ENCODE assay signal across 11 cellular contexts in the genomic region with DNA sequence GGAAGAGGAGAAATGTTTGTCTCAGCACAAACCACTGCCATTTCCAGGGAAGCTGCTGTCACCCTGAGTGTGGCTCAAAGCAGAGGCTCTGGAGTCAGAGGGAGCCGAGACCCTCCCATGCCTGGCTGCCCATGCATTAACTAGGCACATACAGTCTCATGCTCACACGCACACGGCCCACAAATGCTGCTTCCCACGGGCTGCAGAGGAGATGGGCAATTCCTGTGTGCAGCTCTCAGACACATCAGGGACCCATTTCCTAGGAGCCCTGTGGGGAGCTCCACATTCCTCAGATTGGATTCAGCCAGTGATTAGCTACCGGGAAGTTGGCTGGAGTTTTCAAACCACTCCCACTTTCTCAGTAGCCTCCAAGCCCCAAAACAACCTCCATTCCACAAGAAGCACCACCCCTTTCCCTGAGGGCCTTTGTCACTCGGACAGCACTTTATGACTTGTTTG. TPM values are rescaled to one million over a fixed set of nuclear protein-coding genes. Genes with fewer than 3 reads are reported as not detected.
DNase-seq lines count a peak whose midpoint lies in the region; ATAC-seq, FAIRE-seq and TF ChIP-seq lines count a peak whose summit lies in the region.
"Had no signal": no experiment of that assay in that cellular context is flagged by ENCODE, and none has a peak within 500 bp of the region (broad histone marks: within the 10 kb centered on the region; RNA-seq: fewer than 3 reads in every experiment).

No MANE protein-coding gene starts in this region.

- H3K27ac ChIP-seq in colonic mucosa: peak overlapping the region; percentile 83
- no peak overlapping the region for H3K27ac ChIP-seq in HepG2 (ENCODE audit: extremely low read length, insufficient read depth, low read length)
- H3K27ac ChIP-seq in transverse colon: peak overlapping the region; percentile 72 to 85 (median 79)
- no peak overlapping the region for H3K27ac ChIP-seq in caudate nucleus (ENCODE audit: low read depth, low read length)

- H3K4me2 ChIP-seq in HepG2 (ENCODE audit: low read depth, low read length): peak overlapping the region; percentile 68

- WGBS in HepG2 (ENCODE audit: low lambda C conversion rate): 9% methylated on average over 3 of the region's 6 CpGs
- WGBS in transverse colon (ENCODE audit: low coverage in 1 of 2), 2 donors: 10 to 22% methylated on average over 2 to 6 of the region's 6 CpGs

- H3K9me3 ChIP-seq in colonic mucosa (no peaks in the 10 kb centered on the region), HepG2 (ENCODE audit: low read length) (no peaks in the 10 kb centered on the region), transverse colon (no peaks in the 10 kb centered on the region)

- DNase-seq in HFFc6 (peak; percentile 91), colonic mucosa (peak; percentile 60), HepG2 (ENCODE audit: low spot score) (no peak), transverse colon (no peak), NCI-H1694 treated with DMSO at 0.1 percent for 48 hours (lab: John Stamatoyannopoulos, UW) (no peak), NCI-H1105 treated with DMSO at 0.1 percent for 48 hours (lab: John Stamatoyannopoulos, UW) (no peak), caudate nucleus (lab: John Stamatoyannopoulos, UW) (no peak)
- DNase-seq: activated naive CD8-positive, alpha-beta T cell treated with anti-CD3 and anti-CD28 coated beads, Interleukin-2, amount 10 ng/mL, durations not matched to agents 7 days and 5 days; NCI-H1092 treated with DMSO at 0.1 percent for 48 hours had no signal

- no peaks in the 10 kb centered on the region for H4K20me1 ChIP-seq in HepG2 (ENCODE audit: insufficient read depth, low read length)

- TF ChIP-seq POLR2A in HepG2 (IDR thresholded peaks at IDR 0.05; ENCODE audit: insufficient read depth in 1 of 2, low read depth in 2 of 2, low read length in 2 of 2) (no peak), transverse colon (IDR thresholded peaks at IDR 0.05) (no peak)

- TF ChIP-seq EP300 in HepG2 (IDR thresholded peaks at IDR 0.05; ENCODE audit: low read depth in 2 of 2, low read length in 2 of 2) (no peak), HepG2 (CRISPR knock-in tag; IDR thresholded peaks at IDR 0.05; ENCODE audit: borderline replicate concordance) (no peak), transverse colon (IDR thresholded peaks at IDR 0.05; ENCODE audit: low read depth) (no peak)

- H2AFZ ChIP-seq in HepG2 (ENCODE audit: low read length): no peak overlapping the region

- H3K4me3 ChIP-seq in colonic mucosa (no peak overlapping the region), HepG2 (replicated peaks in 1 of 3; ENCODE audit: insufficient read depth in 1 of 3, low read depth in 2 of 3, low read length in 3 of 3) (peak overlapping the region in 1 of 3 experiments; percentile 25; a peak in 1 of 6 replicates), transverse colon (no peak overlapping the region)

- no TSS peak for BruUV-seq in HepG2 (replicated peaks; lab: Mats Ljungman, UMichigan)

- H3K4me1 ChIP-seq in colonic mucosa: peaks cover 7% of the 10 kb centered on the region
- peaks cover 26% of the 10 kb centered on the region for H3K4me1 ChIP-seq in HepG2 (ENCODE audit: insufficient read depth, low read length)
- H3K4me1 ChIP-seq in transverse colon: peaks cover 0 to 33% (median 6%) of the 10 kb centered on the region in 4 donors

- peak overlapping the region; percentile 77 for H3K4me3 Mint-ChIP-seq in HFFc6
- H3K4me3 Mint-ChIP-seq: activated naive CD8-positive, alpha-beta T cell treated with anti-CD3 and anti-CD28 coated beads, Interleukin-2, amount 10 ng/mL, durations not matched to agents 7 days and 5 days had no signal

- intact Hi-C loops in colonic mucosa (cut with DNase I): no loop called here
- intact Hi-C loops in HepG2 (cut with micrococcal nuclease; ENCODE audit: unreplicated experiment): loop anchor here (1.0 kb wide), 1 partner anchor 15 kb away; no protein-coding TSS in a partner anchor
- intact Hi-C loops in transverse colon (cut with DNase I; ENCODE audit: low total_unique reads): no loop called here

- no peak for FAIRE-seq in HepG2 (lab: Jason Lieb, UNC)
- FAIRE-seq: keratinocyte had no signal

- ATAC-seq in HepG2: peak; percentile 58
- no peak for ATAC-seq in GM19397 (IDR thresholded peaks at IDR 0.05; ENCODE audit: unreplicated experiment)

- no peaks in the 10 kb centered on the region for H3K9me3 Mint-ChIP-seq in HFFc6
- H3K9me3 Mint-ChIP-seq: activated naive CD8-positive, alpha-beta T cell treated with anti-CD3 and anti-CD28 coated beads, Interleukin-2, amount 10 ng/mL, durations not matched to agents 7 days and 5 days had no signal

- no peaks in the 10 kb centered on the region for H3K36me3 ChIP-seq in colonic mucosa
- no peaks in the 10 kb centered on the region for H3K36me3 ChIP-seq in HepG2 (replicated peaks in 1 of 2; ENCODE audit: control insufficient read depth in 1 of 2, insufficient read depth in 2 of 2, low read length in 2 of 2)
- H3K36me3 ChIP-seq in transverse colon: no peaks in the 10 kb centered on the region

- peak overlapping the region; percentile 99 for H3K27ac Mint-ChIP-seq in HFFc6
- H3K27ac Mint-ChIP-seq: activated naive CD8-positive, alpha-beta T cell treated with anti-CD3 and anti-CD28 coated beads, Interleukin-2, amount 10 ng/mL, durations not matched to agents 7 days and 5 days had no signal

- peaks cover 42% of the 10 kb centered on the region for H3K4me1 Mint-ChIP-seq in HFFc6 (ENCODE audit: low read depth)

- POLR2A ChIA-PET in HepG2 (lab: Yijun Ruan, JAX): no interaction called here

- in situ Hi-C loops in HepG2 (cut with HindIII; ENCODE audit: extremely low pct_ligation_motif_present, low pct_unique_long_range_greater_than_20kb) (no loop called here), transverse colon (cut with MboI; ENCODE audit: low pct_ligation_motif_present in 1 of 4, low pct_unique_long_range_greater_than_20kb in 1 of 4, low sequenced_read_pairs in 3 of 4) (no loop called here)

- peak overlapping the region in 1 of 2 donors; percentile 42 for H3K9ac ChIP-seq in colonic mucosa (ENCODE audit: low read depth in 2 of 2, low read length in 2 of 2)
- H3K9ac ChIP-seq in HepG2 (ENCODE audit: insufficient read depth, low read depth, low read length): no peak overlapping the region

- CTCF ChIA-PET in HepG2 (lab: Yijun Ruan, JAX; ENCODE audit: low intra/inter-chr PET ratio, low total read pairs): no interaction called here

- H3K79me2 ChIP-seq in HepG2 (ENCODE audit: insufficient read depth, low read length): no peaks in the 10 kb centered on the region

- H3K36me3 Mint-ChIP-seq in HFFc6 (ENCODE audit: low read depth): no peaks in the 10 kb centered on the region
- H3K36me3 Mint-ChIP-seq: activated naive CD8-positive, alpha-beta T cell treated with anti-CD3 and anti-CD28 coated beads, Interleukin-2, amount 10 ng/mL, durations not matched to agents 7 days and 5 days had no signal

- peaks cover 5% of the 10 kb centered on the region for H3K27me3 Mint-ChIP-seq in HFFc6 (ENCODE audit: insufficient read depth)

- TF ChIP-seq RAD21 in HepG2 (CRISPR knock-in tag; IDR thresholded peaks at IDR 0.05): no peak

- H3K27me3 ChIP-seq in colonic mucosa (no peaks in the 10 kb centered on the region), HepG2 (ENCODE audit: control insufficient read depth in 1 of 2, insufficient read depth in 2 of 2, low read length in 2 of 2) (peaks cover 2 to 12% of the 10 kb centered on the region in 2 experiments; a peak in 2 of 5 replicates), transverse colon (no peaks in the 10 kb centered on the region)

- TF ChIP-seq CTCF in HFFc6 (IDR thresholded peaks at IDR 0.05): no peak
- TF ChIP-seq CTCF in colonic mucosa (IDR thresholded peaks at IDR 0.05): no peak
- TF ChIP-seq CTCF in HepG2 (CRISPR knock-in tag; IDR thresholded peaks at IDR 0.05): no peak
- no peak for TF ChIP-seq CTCF in transverse colon (IDR thresholded peaks at IDR 0.05)

RNA-seq across cellular contexts. Expression of gene PTGES, which starts 9.1 kb away (rescaled TPM):
- total RNA-seq in HFFc6 (2021; fragmentation: NEBNext Ultra II Directional; extraction: Animal tissue kit (Norgen Biotek cat#: 25700)): 10 to 100 TPM; 11.3 to 29.6 (median 26.0) TPM
- total RNA-seq in colonic mucosa (1 to 10 TPM; 2.6 to 5.1 TPM), HepG2 (2016; rRNA removed; fragmentation: Illumina TruSeq; extraction: Trizol) (0.07 TPM in 1 of 2 replicates, not detected in the other), transverse colon (10 to 100 TPM in 1 of 4 donors, 1 to 10 TPM in 1, under 1 TPM in 2; 0.75 to 11.0 (median 2.2) TPM)
- total RNA-seq in HepG2 (2016; cell fraction: cytosol; rRNA removed; fragmentation: Illumina TruSeq; extraction: Trizol; ENCODE audit: low read depth): not detected in 2 replicates
- total RNA-seq in HepG2 (2016; cell fraction: insoluble cytoplasmic fraction; rRNA removed; fragmentation: Illumina TruSeq; extraction: Trizol): 0.13 TPM in 1 of 2 replicates, not detected in the other
- total RNA-seq in HepG2 (2016; cell fraction: membrane; rRNA removed; fragmentation: Illumina TruSeq; extraction: Trizol): not detected in 2 replicates
- total RNA-seq in HepG2 (2016; cell fraction: nucleus; rRNA removed; fragmentation: Illumina TruSeq; extraction: Trizol): not detected in 2 replicates
- polyA plus RNA-seq in HepG2 (2011; rRNA removed): not detected in 2 replicates
- 0.03 and 0.04 TPM in 2 replicates for polyA plus RNA-seq in HepG2 (2011; cell fraction: cytosol; rRNA removed)
- polyA plus RNA-seq in HepG2 (2011; cell fraction: nucleus; rRNA removed): not detected in 2 replicates
- 0.07 TPM in 1 of 2 replicates, not detected in the other for polyA plus RNA-seq in HepG2 (2012)
- not detected in 2 replicates for polyA plus RNA-seq in HepG2 (2016; cell fraction: cytosol; fragmentation: Illumina TruSeq; extraction: Trizol; ENCODE audit: low read depth)
- polyA plus RNA-seq in HepG2 (2016; cell fraction: insoluble cytoplasmic fraction; fragmentation: Illumina TruSeq; extraction: Trizol; ENCODE audit: low read depth): not detected in 2 replicates
- not detected in 2 replicates for polyA plus RNA-seq in HepG2 (2016; cell fraction: membrane; fragmentation: Illumina TruSeq; extraction: Trizol; ENCODE audit: low read depth)
- 0.36 TPM in 1 of 2 replicates, not detected in the other for polyA plus RNA-seq in HepG2 (2016; cell fraction: nucleus; fragmentation: Illumina TruSeq; extraction: Trizol; ENCODE audit: insufficient read depth, low read depth)
- polyA minus RNA-seq in HepG2 (2011; rRNA and poly(A)+ RNA removed; ENCODE audit: low replicate concordance): 258 TPM in 1 of 2 replicates, not detected in the other
- 0.88 TPM in 1 of 2 replicates, not detected in the other for polyA minus RNA-seq in HepG2 (2011; cell fraction: cytosol; rRNA and poly(A)+ RNA removed)
- polyA minus RNA-seq in HepG2 (2011; cell fraction: nucleus; rRNA and poly(A)+ RNA removed): 0.64 TPM in 1 of 2 replicates, not detected in the other
- total RNA-seq: activated naive CD8-positive, alpha-beta T cell treated with anti-CD3 and anti-CD28 coated beads, Interleukin-2, amount 10 ng/mL, durations not matched to agents 7 days and 5 days had no signal

RNA-seq across cellular contexts. Expression of gene TOR1B, which starts 41.1 kb away (rescaled TPM):
- total RNA-seq in HFFc6 (2021; fragmentation: NEBNext Ultra II Directional; extraction: Animal tissue kit (Norgen Biotek cat#: 25700)): 10 to 100 TPM; 31.6 to 43.1 (median 36.1) TPM
- 10 to 100 TPM; 49.0 to 60.8 TPM for total RNA-seq in colonic mucosa
- 8.2 and 18.1 TPM in 2 replicates for total RNA-seq in HepG2 (2016; rRNA removed; fragmentation: Illumina TruSeq; extraction: Trizol)
- total RNA-seq in HepG2 (2016; cell fraction: cytosol; rRNA removed; fragmentation: Illumina TruSeq; extraction: Trizol; ENCODE audit: low read depth): 1.8 and 2.1 TPM in 2 replicates
- total RNA-seq in HepG2 (2016; cell fraction: insoluble cytoplasmic fraction; rRNA removed; fragmentation: Illumina TruSeq; extraction: Trizol): 8.2 and 16.7 TPM in 2 replicates
- total RNA-seq in HepG2 (2016; cell fraction: membrane; rRNA removed; fragmentation: Illumina TruSeq; extraction: Trizol): 4.8 and 6.4 TPM in 2 replicates
- total RNA-seq in HepG2 (2016; cell fraction: nucleus; rRNA removed; fragmentation: Illumina TruSeq; extraction: Trizol): 15.4 and 17.8 TPM in 2 replicates
- polyA plus RNA-seq in HepG2 (2011; rRNA removed): 21.3 and 22.8 TPM in 2 replicates
- polyA plus RNA-seq in HepG2 (2011; cell fraction: cytosol; rRNA removed): 18.4 and 25.0 TPM in 2 replicates
- 9.9 and 15.3 TPM in 2 replicates for polyA plus RNA-seq in HepG2 (2011; cell fraction: nucleus; rRNA removed)
- polyA plus RNA-seq in HepG2 (2012): 12.4 and 18.5 TPM in 2 replicates
- polyA plus RNA-seq in HepG2 (2016; cell fraction: cytosol; fragmentation: Illumina TruSeq; extraction: Trizol; ENCODE audit: low read depth): 1.5 and 1.6 TPM in 2 replicates
- polyA plus RNA-seq in HepG2 (2016; cell fraction: insoluble cytoplasmic fraction; fragmentation: Illumina TruSeq; extraction: Trizol; ENCODE audit: low read depth): 6.6 and 8.2 TPM in 2 replicates
- 3.4 and 3.7 TPM in 2 replicates for polyA plus RNA-seq in HepG2 (2016; cell fraction: membrane; fragmentation: Illumina TruSeq; extraction: Trizol; ENCODE audit: low read depth)
- polyA plus RNA-seq in HepG2 (2016; cell fraction: nucleus; fragmentation: Illumina TruSeq; extraction: Trizol; ENCODE audit: insufficient read depth, low read depth): 24.0 and 24.3 TPM in 2 replicates
- polyA minus RNA-seq in HepG2 (2011; rRNA and poly(A)+ RNA removed; ENCODE audit: low replicate concordance): 18.9 and 43.4 TPM in 2 replicates
- polyA minus RNA-seq in HepG2 (2011; cell fraction: cytosol; rRNA and poly(A)+ RNA removed): 11.5 and 13.4 TPM in 2 replicates
- 9.5 and 14.4 TPM in 2 replicates for polyA minus RNA-seq in HepG2 (2011; cell fraction: nucleus; rRNA and poly(A)+ RNA removed)
- 100 to 1,000 TPM in 1 of 4 donors, 10 to 100 TPM in 3; 49.0 to 105 (median 62.7) TPM for total RNA-seq in transverse colon

Comparison
In these comparisons a context has a peak if more than half of its experiments do, and no peak if none do; other contexts are left out.
1. DNase-seq: peak in HFFc6 (single experiment) and colonic mucosa (single experiment); none in HepG2 (single experiment), transverse colon (single experiment), NCI-H1694 treated with DMSO at 0.1 percent for 48 hours (single experiment), NCI-H1105 treated with DMSO at 0.1 percent for 48 hours (single experiment) and caudate nucleus (0 of 61).
2. H3K27ac ChIP-seq: peak in colonic mucosa (single experiment) and transverse colon (4 of 4); none in HepG2 (single experiment) and caudate nucleus (single experiment).